ENCODE assay signal across 1 cellular context in the genomic region with DNA sequence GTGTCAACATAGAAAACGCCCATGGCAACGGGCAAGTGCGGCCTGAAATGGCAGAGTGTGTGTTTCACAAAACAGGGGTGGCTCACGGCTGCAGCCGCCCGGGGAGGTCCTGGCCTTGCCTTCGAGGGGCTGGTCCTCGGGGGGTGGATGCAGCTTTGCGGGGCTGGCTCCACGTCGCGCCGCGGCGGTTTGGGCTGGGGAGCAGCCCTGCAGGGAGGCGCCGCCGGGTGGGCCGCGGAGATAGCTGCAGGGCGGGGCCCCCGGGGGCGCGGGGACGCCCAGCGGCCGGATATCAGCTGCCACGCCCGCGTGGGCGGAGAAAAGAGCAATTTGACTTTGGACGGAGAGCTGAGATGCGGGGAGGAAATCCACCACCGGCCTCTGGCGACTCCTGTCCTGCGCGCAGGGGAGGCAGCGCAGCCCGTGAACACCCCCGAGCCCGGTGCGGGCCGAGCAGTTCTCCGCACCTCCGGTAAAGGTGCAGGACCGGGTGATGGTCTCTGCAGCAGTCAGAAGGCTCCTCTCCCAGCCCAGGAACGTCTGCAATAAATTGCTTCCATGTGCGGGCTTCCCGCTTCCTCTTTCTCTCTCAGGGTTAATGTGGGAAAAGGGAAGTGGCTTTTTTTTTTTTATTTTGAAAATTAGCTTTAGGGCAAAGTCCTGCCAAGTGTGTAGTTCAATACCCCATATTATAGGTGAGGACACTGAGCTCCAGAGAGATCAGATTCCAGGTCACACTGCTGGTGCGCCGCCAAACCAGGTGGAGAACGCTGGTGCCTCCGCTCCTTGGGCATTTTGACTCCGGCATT.
A peak's percentile ranks its signal among the peaks of the same experiment; 100 is the strongest.
TF ChIP-seq lines count a peak whose summit lies in the region.

No MANE protein-coding gene starts in this region.

TF ChIP-seq in K562, 482 proteins besides CTCF, POLR2A, EP300 and RAD21 (continued from another document):
- TF ChIP-seq, protein P1, sequence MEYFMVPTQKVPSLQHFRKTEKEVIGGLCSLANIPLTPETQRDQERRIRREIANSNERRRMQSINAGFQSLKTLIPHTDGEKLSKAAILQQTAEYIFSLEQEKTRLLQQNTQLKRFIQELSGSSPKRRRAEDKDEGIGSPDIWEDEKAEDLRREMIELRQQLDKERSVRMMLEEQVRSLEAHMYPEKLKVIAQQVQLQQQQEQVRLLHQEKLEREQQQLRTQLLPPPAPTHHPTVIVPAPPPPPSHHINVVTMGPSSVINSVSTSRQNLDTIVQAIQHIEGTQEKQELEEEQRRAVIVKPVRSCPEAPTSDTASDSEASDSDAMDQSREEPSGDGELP (CRISPR knock-in tag; IDR thresholded peaks at IDR 0.05; ENCODE audit: borderline replicate concordance): peak; percentile 91
- TF ChIP-seq CREBBP (IDR thresholded peaks at IDR 0.05; ENCODE audit: low read depth, low read length): no peak
- 0 out of 2 replicates have a peak, but pooled peaks have one; percentile 67 for TF ChIP-seq RB1 (IDR thresholded peaks at IDR 0.05; ENCODE audit: low read depth)
